Comparison of ENCODE assay signal across 20 cellular contexts in the genomic region with DNA sequence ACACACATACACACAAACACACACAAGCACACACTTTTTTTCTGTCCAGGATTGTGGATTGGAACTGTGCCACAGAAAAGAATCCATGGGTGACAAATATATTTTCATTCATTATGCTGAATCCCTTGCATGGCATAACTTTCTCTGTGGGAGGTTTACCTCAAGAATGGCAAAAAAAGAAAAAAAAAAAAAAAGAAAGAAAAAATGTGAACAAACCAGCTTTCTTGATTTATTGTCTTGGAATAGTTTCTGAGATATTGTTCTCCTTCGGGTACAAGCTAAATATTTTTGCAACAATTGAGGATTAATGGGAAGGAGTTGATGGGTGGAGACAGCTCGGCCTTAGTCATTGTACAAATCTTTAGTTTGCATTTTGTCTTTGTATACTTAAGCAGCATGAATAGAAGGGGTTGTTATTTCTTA.
DNase-seq lines count a peak whose midpoint lies in the region; ATAC-seq and TF ChIP-seq lines count a peak whose summit lies in the region.
"Had no signal": no experiment of that assay in that cellular context is flagged by ENCODE, and none has a peak within 500 bp of the region (broad histone marks: within the 10 kb centered on the region; RNA-seq: fewer than 3 reads in every experiment).

No MANE protein-coding gene starts in this region.

- H3K36me3 ChIP-seq in ascending aorta: no peaks in the 10 kb centered on the region
- H3K36me3 ChIP-seq: heart right ventricle had no signal

- H3K4me1 Mint-ChIP-seq in chondrocyte (ENCODE audit: low read depth): peaks cover 43% of the 10 kb centered on the region
- H3K4me1 Mint-ChIP-seq in mesothelial cell of epicardium: peaks cover 48% of the 10 kb centered on the region
- H3K4me1 Mint-ChIP-seq: activated CD4-positive, alpha-beta T cell treated with anti-CD3 and anti-CD28 coated beads for 36 hours; activated CD8-positive, alpha-beta memory T cell treated with anti-CD3 and anti-CD28 coated beads, Interleukin-2, amount 10 ng/mL, durations not matched to agents 7 days and 5 days; CD8-positive, alpha-beta memory T cell had no signal

- DNase-seq in AG10803 (ENCODE audit: low read depth) (peak; percentile 59), M059J (ENCODE audit: low read depth) (peak; percentile 63), chondrocyte (ENCODE audit: low spot score) (no peak), mesothelial cell of epicardium (ENCODE audit: low spot score in 2 of 2, unreplicated experiment in 2 of 2) (no peak), mucosa of gallbladder (ENCODE audit: low spot score) (no peak), amniotic stem cell (lab: John Stamatoyannopoulos, UW) (no peak), ascending aorta (ENCODE audit: low spot score in 2 of 2) (no peak)
- DNase-seq: activated CD4-positive, alpha-beta T cell treated with anti-CD3 and anti-CD28 coated beads for 36 hours; activated CD8-positive, alpha-beta memory T cell treated with anti-CD3 and anti-CD28 coated beads, Interleukin-2, amount 10 ng/mL, durations not matched to agents 7 days and 5 days; activated effector memory CD4-positive, alpha-beta T cell treated with anti-CD3 and anti-CD28 coated beads, Interleukin-2, amount 50 U/mL, for 16 hours; aorta; CD8-positive, alpha-beta memory T cell; dermis blood vessel endothelial cell; heart right ventricle; mesenchymal stem cell; NCI-H2081; NCI-H524; nephron progenitor cell; SIG-M5 had no signal

- peak overlapping the region; percentile 4 for H3K27ac Mint-ChIP-seq in chondrocyte (ENCODE audit: unreplicated experiment)
- peak overlapping the region; percentile 70 for H3K27ac Mint-ChIP-seq in mesothelial cell of epicardium
- H3K27ac Mint-ChIP-seq: activated CD4-positive, alpha-beta T cell treated with anti-CD3 and anti-CD28 coated beads for 36 hours; activated CD8-positive, alpha-beta memory T cell treated with anti-CD3 and anti-CD28 coated beads, Interleukin-2, amount 10 ng/mL, durations not matched to agents 7 days and 5 days; CD8-positive, alpha-beta memory T cell; nephron progenitor cell had no signal

- no peak overlapping the region for H3K27ac ChIP-seq in ascending aorta
- H3K27ac ChIP-seq: heart right ventricle had no signal

- no peak overlapping the region for H3K4me3 Mint-ChIP-seq in chondrocyte (ENCODE audit: unreplicated experiment)
- H3K4me3 Mint-ChIP-seq in mesothelial cell of epicardium: no peak overlapping the region
- H3K4me3 Mint-ChIP-seq: activated CD4-positive, alpha-beta T cell treated with anti-CD3 and anti-CD28 coated beads for 36 hours; activated CD8-positive, alpha-beta memory T cell treated with anti-CD3 and anti-CD28 coated beads, Interleukin-2, amount 10 ng/mL, durations not matched to agents 7 days and 5 days; CD8-positive, alpha-beta memory T cell; nephron progenitor cell had no signal

- H3K9me3 Mint-ChIP-seq in chondrocyte (ENCODE audit: low read depth) (no peaks in the 10 kb centered on the region), mesothelial cell of epicardium (peaks cover 10% of the 10 kb centered on the region)
- H3K9me3 Mint-ChIP-seq: CD8-positive, alpha-beta memory T cell; nephron progenitor cell had no signal

- intact Hi-C loops in ascending aorta (cut with DNase I): no loop called here

- no peak overlapping the region for H3K4me3 ChIP-seq in AG10803 (ENCODE audit: low read length)
- H3K4me3 ChIP-seq in ascending aorta: no peak overlapping the region
- H3K4me3 ChIP-seq: heart right ventricle had no signal

- H3K27me3 ChIP-seq in ascending aorta: no peaks in the 10 kb centered on the region
- H3K27me3 ChIP-seq: heart right ventricle had no signal

- H3K36me3 Mint-ChIP-seq in chondrocyte (ENCODE audit: low read depth): no peaks in the 10 kb centered on the region
- peaks cover 1% of the 10 kb centered on the region for H3K36me3 Mint-ChIP-seq in mesothelial cell of epicardium
- H3K36me3 Mint-ChIP-seq: activated CD8-positive, alpha-beta memory T cell treated with anti-CD3 and anti-CD28 coated beads, Interleukin-2, amount 10 ng/mL, durations not matched to agents 7 days and 5 days; CD8-positive, alpha-beta memory T cell had no signal

- TF ChIP-seq CTCF in AG10803 (conservative IDR thresholded peaks at IDR 0.05; ENCODE audit: low read length) (no peak), chondrocyte (IDR thresholded peaks at IDR 0.05) (no peak), mesothelial cell of epicardium (IDR thresholded peaks at IDR 0.05; ENCODE audit: unreplicated experiment) (no peak), ascending aorta (IDR thresholded peaks at IDR 0.05) (no peak)

- ATAC-seq in HG02870 (IDR thresholded peaks at IDR 0.05; ENCODE audit: unreplicated experiment): no peak
- ATAC-seq: activated CD4-positive, alpha-beta T cell treated with anti-CD3 and anti-CD28 coated beads for 36 hours; activated CD8-positive, alpha-beta memory T cell treated with anti-CD3 and anti-CD28 coated beads, Interleukin-2, amount 10 ng/mL, durations not matched to agents 7 days and 5 days; heart right ventricle had no signal

- H3K4me1 ChIP-seq in ascending aorta: no peaks in the 10 kb centered on the region

- no peaks in the 10 kb centered on the region for H3K27me3 Mint-ChIP-seq in chondrocyte (ENCODE audit: low read depth)
- H3K27me3 Mint-ChIP-seq in mesothelial cell of epicardium (ENCODE audit: low read depth): no peaks in the 10 kb centered on the region

- H3K9me3 ChIP-seq in ascending aorta: no peaks in the 10 kb centered on the region
- H3K9me3 ChIP-seq: heart right ventricle had no signal

Comparison
In these comparisons a context has a peak if more than half of its experiments do, and no peak if none do; other contexts are left out.
1. DNase-seq: peak in AG10803 (single experiment) and M059J (single experiment); none in chondrocyte (single experiment), mesothelial cell of epicardium (0 of 2), mucosa of gallbladder (single experiment), amniotic stem cell (single experiment) and ascending aorta (0 of 2).